18 cellular contexts compared by ENCODE assay signal in the genomic region with DNA sequence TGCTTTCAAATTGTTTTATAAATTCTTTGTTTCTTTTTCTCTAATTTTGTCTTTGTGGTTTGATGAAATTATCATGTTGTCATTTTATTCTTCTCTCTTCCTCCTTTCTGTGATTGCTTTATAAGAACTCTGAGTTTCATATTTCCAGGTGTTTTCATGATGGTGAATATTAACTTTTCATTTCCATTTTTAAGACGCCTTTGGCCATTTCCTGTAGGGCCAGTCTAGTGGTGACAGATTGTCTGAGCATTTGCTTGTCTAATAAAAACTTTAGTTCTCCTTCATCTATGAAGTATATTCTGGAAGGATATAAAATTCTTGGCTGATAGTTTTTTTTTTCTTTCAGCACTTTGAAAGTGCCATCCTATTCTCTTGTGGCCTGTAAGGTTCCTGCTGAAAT.
DNase-seq lines count a peak whose midpoint lies in the region; ATAC-seq, FAIRE-seq and TF ChIP-seq lines count a peak whose summit lies in the region.
"Had no signal": no experiment of that assay in that cellular context is flagged by ENCODE, and none has a peak within 500 bp of the region (broad histone marks: within the 10 kb centered on the region; RNA-seq: fewer than 3 reads in every experiment).

No MANE protein-coding gene starts in this region.

- CTCF ChIA-PET in Calu3 (lab: Charles Lee), result no interaction called here

- H3K27me3 ChIP-seq in bronchial epithelial cell (ENCODE audit: control insufficient read depth, insufficient read depth, low read length), result no peaks in the 10 kb centered on the region
- H3K27me3 ChIP-seq: BLaER1 had no signal

- no peaks in the 10 kb centered on the region for H3K36me3 ChIP-seq in bronchial epithelial cell (ENCODE audit: control insufficient read depth, insufficient read depth, low read length)
- H3K36me3 ChIP-seq: BLaER1 had no signal

- FAIRE-seq in bronchial epithelial cell (lab: Jason Lieb, UNC), result no peak
- FAIRE-seq: A549, GM12891 had no signal

- H3K27me3 Mint-ChIP-seq in Calu3 (ENCODE audit: unreplicated experiment), result no peaks in the 10 kb centered on the region

- DNase-seq in Calu3 (peak; percentile 4), bronchial epithelial cell (ENCODE audit: low read depth) (peak; percentile 18), nucleus accumbens (lab: John Stamatoyannopoulos, UW) (no peak), mucosa of gallbladder (ENCODE audit: low spot score) (no peak), NCI-H2107 (lab: John Stamatoyannopoulos, UW) (no peak)
- DNase-seq: CD8-positive, alpha-beta T cell; GM23248; HCEC 1CT; KG1; NCI-H1417; NCI-H1930; NCI-H2171; NCI-H526 had no signal

- BruUV-seq in Calu3 (replicated peaks; lab: Mats Ljungman, UMichigan), result no TSS peak

- H3K4me3 ChIP-seq in bronchial epithelial cell (ENCODE audit: low read depth, low read length), result no peak overlapping the region
- H3K4me3 ChIP-seq: A549, BLaER1, GM23248 had no signal

- H3K27ac Mint-ChIP-seq in Calu3 (ENCODE audit: unreplicated experiment), result peak overlapping the region; percentile 82
- H3K27ac Mint-ChIP-seq: CD8-positive, alpha-beta T cell had no signal

- H3K36me3 Mint-ChIP-seq in Calu3 (ENCODE audit: insufficient read depth, unreplicated experiment), result no peaks in the 10 kb centered on the region
- H3K36me3 Mint-ChIP-seq: CD8-positive, alpha-beta T cell had no signal

- no peaks in the 10 kb centered on the region for H3K9me3 Mint-ChIP-seq in Calu3 (ENCODE audit: low read depth, unreplicated experiment)

- ATAC-seq in GM19452 (IDR thresholded peaks at IDR 0.05; ENCODE audit: unreplicated experiment), result peak; percentile 49
- ATAC-seq in HG03432 (IDR thresholded peaks at IDR 0.05; ENCODE audit: unreplicated experiment), result peak; percentile 38
- ATAC-seq: A549; CD8-positive, alpha-beta T cell had no signal

- H3K4me3 Mint-ChIP-seq in Calu3 (ENCODE audit: low read depth, unreplicated experiment), result peak overlapping the region; percentile 25
- H3K4me3 Mint-ChIP-seq: CD8-positive, alpha-beta T cell had no signal

- no peak for TF ChIP-seq CTCF in Calu3 (IDR thresholded peaks at IDR 0.05; ENCODE audit: unreplicated experiment)
- no peak for TF ChIP-seq CTCF in bronchial epithelial cell (IDR thresholded peaks at IDR 0.05; ENCODE audit: insufficient read depth, low read length, severe bottlenecking)

- intact Hi-C loops in Calu3 (cut with micrococcal nuclease; ENCODE audit: unreplicated experiment), result no loop called here

- peaks cover 21% of the 10 kb centered on the region for H3K4me1 Mint-ChIP-seq in Calu3 (ENCODE audit: low read depth, unreplicated experiment)

Comparison
In these comparisons a context has a peak if more than half of its experiments do, and no peak if none do; other contexts are left out.
1. DNase-seq: peak in Calu3 (single experiment) and bronchial epithelial cell (single experiment); none in nucleus accumbens (0 of 56), mucosa of gallbladder (single experiment) and NCI-H2107 (single experiment).